In genomic region chr1:88683848-88684481, GRCh38 we compare ENCODE assay signal across 8 cellular contexts. TPM values are rescaled to one million over a fixed set of nuclear protein-coding genes. Genes with fewer than 3 reads are reported as not detected.
A peak's percentile ranks its signal among the peaks of the same experiment; 100 is the strongest.
DNase-seq lines count a peak whose midpoint lies in the region; ATAC-seq and TF ChIP-seq lines count a peak whose summit lies in the region.

Gene PKN2, plus strand, starts transcription at chr1:88684273. Its CDS starts 308 bp downstream, at chr1:88684581.

- peak; percentile 97 for DNase-seq in NCI-H1930 (lab: John Stamatoyannopoulos, UW)
- peak; percentile 99 for DNase-seq in T-helper 2 cell treated with Interferon-gamma antibody and Interleukin-4, amounts not matched to agents 5 μg/mL and 100 μg/mL, for 36 hours (ENCODE audit: low spot score)
- peak; percentile 88 to 99 for DNase-seq in ascending aorta (ENCODE audit: low spot score in 2 of 2)
- DNase-seq in right atrium auricular region (ENCODE audit: low spot score): peak; percentile 97
- peak; percentile 96 for DNase-seq in pulmonary artery endothelial cell (ENCODE audit: low read depth, low spot score)
- peak; percentile 96 to 98 for DNase-seq in uterus

- peaks cover 0 to 16% of the 10 kb centered on the region in 2 donors for H3K4me1 ChIP-seq in ascending aorta
- peaks cover 0 to 38% of the 10 kb centered on the region in 2 donors for H3K4me1 ChIP-seq in right atrium auricular region
- H3K4me1 ChIP-seq in uterus: no peaks in the 10 kb centered on the region

- H3K4me1 Mint-ChIP-seq in T-helper 2 cell treated with Interferon-gamma antibody and Interleukin-4, amounts not matched to agents 5 μg/mL and 100 μg/mL, for 36 hours (ENCODE audit: low read depth): peaks cover 27% of the 10 kb centered on the region

- peak within 1 kb of the TSS; percentile 98 for H3K27ac Mint-ChIP-seq in T-helper 2 cell treated with Interferon-gamma antibody and Interleukin-4, amounts not matched to agents 5 μg/mL and 100 μg/mL, for 36 hours

- H3K27me3 ChIP-seq in ascending aorta: no peaks in the 10 kb centered on the region
- H3K27me3 ChIP-seq in right atrium auricular region: no peaks in the 10 kb centered on the region
- H3K27me3 ChIP-seq in uterus: no peaks in the 10 kb centered on the region

- H3K4me3 ChIP-seq in ascending aorta (peak within 1 kb of the TSS; percentile 86 to 88), right atrium auricular region (peak within 1 kb of the TSS; percentile 77 to 94), uterus (peak within 1 kb of the TSS; percentile 93 to 99)

- H3K36me3 ChIP-seq in ascending aorta (no peaks in the 10 kb centered on the region), right atrium auricular region (no peaks in the 10 kb centered on the region), uterus (no peaks in the 10 kb centered on the region)

- ATAC-seq in GM18505 (IDR thresholded peaks at IDR 0.05; ENCODE audit: unreplicated experiment): peak; percentile 87
- peak; percentile 86 for ATAC-seq in HG02973 (IDR thresholded peaks at IDR 0.05; ENCODE audit: unreplicated experiment)

- peak within 1 kb of the TSS; percentile 84 to 94 for H3K27ac ChIP-seq in ascending aorta
- peak within 1 kb of the TSS; percentile 91 to 92 for H3K27ac ChIP-seq in right atrium auricular region
- H3K27ac ChIP-seq in uterus: peak within 1 kb of the TSS; percentile 94 to 95

- intact Hi-C loops in ascending aorta (cut with DNase I): loop anchor here (2.0 to 10.0 kb wide), 8 partner anchors 29 to 1979 kb away; partner anchors contain the start of genes GTF2B, HS2ST1, LMO4 and LRRC8B
- intact Hi-C loops in uterus (cut with DNase I; ENCODE audit: low total_unique reads): no loop called here

- H3K9me3 ChIP-seq in ascending aorta: no peaks in the 10 kb centered on the region
- no peaks in the 10 kb centered on the region for H3K9me3 ChIP-seq in right atrium auricular region
- no peaks in the 10 kb centered on the region for H3K9me3 ChIP-seq in uterus

- H3K9me3 Mint-ChIP-seq in T-helper 2 cell treated with Interferon-gamma antibody and Interleukin-4, amounts not matched to agents 5 μg/mL and 100 μg/mL, for 36 hours: no peaks in the 10 kb centered on the region

- H3K4me3 Mint-ChIP-seq in T-helper 2 cell treated with Interferon-gamma antibody and Interleukin-4, amounts not matched to agents 5 μg/mL and 100 μg/mL, for 36 hours: peak within 1 kb of the TSS; percentile 91

- peak in 2 of 3 experiments; percentile 34 for TF ChIP-seq CTCF in ascending aorta (IDR thresholded peaks at IDR 0.05)
- peak in 1 of 2 donors; percentile 56 for TF ChIP-seq CTCF in right atrium auricular region (IDR thresholded peaks at IDR 0.05)
- peak; percentile 40 to 51 (median 42) for TF ChIP-seq CTCF in uterus (IDR thresholded peaks at IDR 0.05)

- H3K27me3 Mint-ChIP-seq in T-helper 2 cell treated with Interferon-gamma antibody and Interleukin-4, amounts not matched to agents 5 μg/mL and 100 μg/mL, for 36 hours (ENCODE audit: low read depth): peaks cover 12% of the 10 kb centered on the region

- TF ChIP-seq POLR2A in GM18505 (IDR thresholded peaks at IDR 0.05; ENCODE audit: borderline replicate concordance, extremely low read depth, insufficient read depth, insufficient read length) (peak; percentile 97), uterus (IDR thresholded peaks at IDR 0.05) (peak; percentile 79 to 91)

- H3K36me3 Mint-ChIP-seq in T-helper 2 cell treated with Interferon-gamma antibody and Interleukin-4, amounts not matched to agents 5 μg/mL and 100 μg/mL, for 36 hours (ENCODE audit: low read depth): peaks cover 10% of the 10 kb centered on the region

RNA-seq across cellular contexts. Expression of gene PKN2, which starts in this region (rescaled TPM):
- total RNA-seq in ascending aorta (7.3 TPM), right atrium auricular region (10 to 100 TPM; 21.7 to 24.9 TPM), pulmonary artery endothelial cell (22.7 and 28.1 TPM in 2 replicates), uterus (10 to 100 TPM; 33.5 to 77.7 (median 52.9) TPM)

Comparison
In these comparisons a context has a peak if more than half of its experiments do, and no peak if none do; other contexts are left out.
1. Peak in every context shown above with its lines: DNase-seq, ATAC-seq, H3K4me3 ChIP-seq and H3K27ac ChIP-seq.